ENCODE assay signal across 1 cellular context in genomic region chr11:69567951-69568808, GRCh38.
TF ChIP-seq lines count a peak whose summit lies in the region.

No MANE protein-coding gene starts in this region.

TF ChIP-seq in HepG2, 621 proteins besides CTCF, POLR2A, EP300 and RAD21 (continued from another document and continues in another):
- TF ChIP-seq, protein P1, sequence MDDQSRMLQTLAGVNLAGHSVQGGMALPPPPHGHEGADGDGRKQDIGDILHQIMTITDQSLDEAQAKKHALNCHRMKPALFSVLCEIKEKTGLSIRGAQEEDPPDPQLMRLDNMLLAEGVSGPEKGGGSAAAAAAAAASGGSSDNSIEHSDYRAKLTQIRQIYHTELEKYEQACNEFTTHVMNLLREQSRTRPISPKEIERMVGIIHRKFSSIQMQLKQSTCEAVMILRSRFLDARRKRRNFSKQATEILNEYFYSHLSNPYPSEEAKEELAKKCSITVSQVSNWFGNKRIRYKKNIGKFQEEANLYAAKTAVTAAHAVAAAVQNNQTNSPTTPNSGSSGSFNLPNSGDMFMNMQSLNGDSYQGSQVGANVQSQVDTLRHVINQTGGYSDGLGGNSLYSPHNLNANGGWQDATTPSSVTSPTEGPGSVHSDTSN (CRISPR knock-in tag; IDR thresholded peaks at IDR 0.05; ENCODE audit: borderline replicate concordance) = no peak
- TF ChIP-seq ETV5 (CRISPR knock-in tag; IDR thresholded peaks at IDR 0.05; ENCODE audit: borderline replicate concordance) (peak; percentile 95; the same call in 1 of the 2 replicates), SP4 (CRISPR knock-in tag; IDR thresholded peaks at IDR 0.05) (no peak), KLF15 (CRISPR knock-in tag; IDR thresholded peaks at IDR 0.05; ENCODE audit: borderline replicate concordance) (no peak), ZBTB26 (CRISPR knock-in tag; IDR thresholded peaks at IDR 0.05; ENCODE audit: borderline replicate concordance) (no peak), THAP11 (CRISPR knock-in tag; IDR thresholded peaks at IDR 0.05) (no peak), DBP (CRISPR knock-in tag; IDR thresholded peaks at IDR 0.05; ENCODE audit: not compliant biosample characterization) (no peak), LCORL (IDR thresholded peaks at IDR 0.05) (no peak), LCORL (CRISPR knock-in tag; IDR thresholded peaks at IDR 0.05) (peak; percentile 50; the same call in 1 of the 2 replicates), ZC3H4 (CRISPR knock-in tag; IDR thresholded peaks at IDR 0.05; ENCODE audit: borderline replicate concordance) (no peak), BRCA1 (CRISPR knock-in tag; IDR thresholded peaks at IDR 0.05) (no peak), ELF4 (CRISPR knock-in tag; IDR thresholded peaks at IDR 0.05; ENCODE audit: borderline replicate concordance) (no peak), ZNF687 (CRISPR knock-in tag; IDR thresholded peaks at IDR 0.05) (peak; percentile 85), HNRNPUL1 (IDR thresholded peaks at IDR 0.05; ENCODE audit: low read depth, low read length) (no peak), ZNF557 (CRISPR knock-in tag; IDR thresholded peaks at IDR 0.05) (no peak), TCF7 (IDR thresholded peaks at IDR 0.05; ENCODE audit: low read depth) (peak; percentile 94), NONO (IDR thresholded peaks at IDR 0.05) (no peak), NONO (CRISPR knock-in tag; conservative IDR thresholded peaks at IDR 0.05) (peak; percentile 72; the same call in 1 of the 2 replicates), ZNF678 (CRISPR knock-in tag; IDR thresholded peaks at IDR 0.05) (no peak), SRF (IDR thresholded peaks at IDR 0.05; ENCODE audit: low read depth, low read length) (no peak), ZNF788 (CRISPR knock-in tag; IDR thresholded peaks at IDR 0.05; ENCODE audit: borderline replicate concordance) (peak; percentile 73), ZKSCAN1 (IDR thresholded peaks at IDR 0.05; ENCODE audit: low read length) (no peak), RFXANK (CRISPR knock-in tag; IDR thresholded peaks at IDR 0.05) (no peak), GABPB1 (CRISPR knock-in tag; IDR thresholded peaks at IDR 0.05) (peak; percentile 51; the same call in 1 of the 2 replicates), SIN3B (IDR thresholded peaks at IDR 0.05; ENCODE audit: low read length) (no peak), ZSCAN29 (CRISPR knock-in tag; conservative IDR thresholded peaks at IDR 0.05) (no peak), PAF1 (CRISPR knock-in tag; IDR thresholded peaks at IDR 0.05) (no peak), ZBTB7B (CRISPR knock-in tag; IDR thresholded peaks at IDR 0.05) (peak; percentile 92), MAFK (conservative IDR thresholded peaks at IDR 0.05 in 1 of 2, IDR thresholded peaks at IDR 0.05 in 1 of 2; ENCODE audit: low read length in 2 of 2) (no peak), SIN3A (IDR thresholded peaks at IDR 0.05; ENCODE audit: borderline replicate concordance, low read depth, low read length) (no peak), ZNF337 (CRISPR knock-in tag; IDR thresholded peaks at IDR 0.05; ENCODE audit: borderline replicate concordance, low read depth) (no peak), TCF12 (IDR thresholded peaks at IDR 0.05) (no peak), TCF12 (CRISPR knock-in tag; IDR thresholded peaks at IDR 0.05) (no peak), ATRX (CRISPR knock-in tag; IDR thresholded peaks at IDR 0.05; ENCODE audit: borderline replicate concordance) (no peak), ZNF121 (CRISPR knock-in tag; IDR thresholded peaks at IDR 0.05) (no peak), HIC2 (CRISPR knock-in tag; IDR thresholded peaks at IDR 0.05; ENCODE audit: low read depth) (peak; percentile 99), SPEN (CRISPR knock-in tag; IDR thresholded peaks at IDR 0.05; ENCODE audit: low read depth) (no peak)
- TF ChIP-seq, protein P2, sequence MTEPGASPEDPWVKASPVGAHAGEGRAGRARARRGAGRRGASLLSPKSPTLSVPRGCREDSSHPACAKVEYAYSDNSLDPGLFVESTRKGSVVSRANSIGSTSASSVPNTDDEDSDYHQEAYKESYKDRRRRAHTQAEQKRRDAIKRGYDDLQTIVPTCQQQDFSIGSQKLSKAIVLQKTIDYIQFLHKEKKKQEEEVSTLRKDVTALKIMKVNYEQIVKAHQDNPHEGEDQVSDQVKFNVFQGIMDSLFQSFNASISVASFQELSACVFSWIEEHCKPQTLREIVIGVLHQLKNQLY (CRISPR knock-in tag; IDR thresholded peaks at IDR 0.05) = 0 out of 2 replicates have a peak, but pooled peaks have one; percentile 27
- TF ChIP-seq, protein P3, sequence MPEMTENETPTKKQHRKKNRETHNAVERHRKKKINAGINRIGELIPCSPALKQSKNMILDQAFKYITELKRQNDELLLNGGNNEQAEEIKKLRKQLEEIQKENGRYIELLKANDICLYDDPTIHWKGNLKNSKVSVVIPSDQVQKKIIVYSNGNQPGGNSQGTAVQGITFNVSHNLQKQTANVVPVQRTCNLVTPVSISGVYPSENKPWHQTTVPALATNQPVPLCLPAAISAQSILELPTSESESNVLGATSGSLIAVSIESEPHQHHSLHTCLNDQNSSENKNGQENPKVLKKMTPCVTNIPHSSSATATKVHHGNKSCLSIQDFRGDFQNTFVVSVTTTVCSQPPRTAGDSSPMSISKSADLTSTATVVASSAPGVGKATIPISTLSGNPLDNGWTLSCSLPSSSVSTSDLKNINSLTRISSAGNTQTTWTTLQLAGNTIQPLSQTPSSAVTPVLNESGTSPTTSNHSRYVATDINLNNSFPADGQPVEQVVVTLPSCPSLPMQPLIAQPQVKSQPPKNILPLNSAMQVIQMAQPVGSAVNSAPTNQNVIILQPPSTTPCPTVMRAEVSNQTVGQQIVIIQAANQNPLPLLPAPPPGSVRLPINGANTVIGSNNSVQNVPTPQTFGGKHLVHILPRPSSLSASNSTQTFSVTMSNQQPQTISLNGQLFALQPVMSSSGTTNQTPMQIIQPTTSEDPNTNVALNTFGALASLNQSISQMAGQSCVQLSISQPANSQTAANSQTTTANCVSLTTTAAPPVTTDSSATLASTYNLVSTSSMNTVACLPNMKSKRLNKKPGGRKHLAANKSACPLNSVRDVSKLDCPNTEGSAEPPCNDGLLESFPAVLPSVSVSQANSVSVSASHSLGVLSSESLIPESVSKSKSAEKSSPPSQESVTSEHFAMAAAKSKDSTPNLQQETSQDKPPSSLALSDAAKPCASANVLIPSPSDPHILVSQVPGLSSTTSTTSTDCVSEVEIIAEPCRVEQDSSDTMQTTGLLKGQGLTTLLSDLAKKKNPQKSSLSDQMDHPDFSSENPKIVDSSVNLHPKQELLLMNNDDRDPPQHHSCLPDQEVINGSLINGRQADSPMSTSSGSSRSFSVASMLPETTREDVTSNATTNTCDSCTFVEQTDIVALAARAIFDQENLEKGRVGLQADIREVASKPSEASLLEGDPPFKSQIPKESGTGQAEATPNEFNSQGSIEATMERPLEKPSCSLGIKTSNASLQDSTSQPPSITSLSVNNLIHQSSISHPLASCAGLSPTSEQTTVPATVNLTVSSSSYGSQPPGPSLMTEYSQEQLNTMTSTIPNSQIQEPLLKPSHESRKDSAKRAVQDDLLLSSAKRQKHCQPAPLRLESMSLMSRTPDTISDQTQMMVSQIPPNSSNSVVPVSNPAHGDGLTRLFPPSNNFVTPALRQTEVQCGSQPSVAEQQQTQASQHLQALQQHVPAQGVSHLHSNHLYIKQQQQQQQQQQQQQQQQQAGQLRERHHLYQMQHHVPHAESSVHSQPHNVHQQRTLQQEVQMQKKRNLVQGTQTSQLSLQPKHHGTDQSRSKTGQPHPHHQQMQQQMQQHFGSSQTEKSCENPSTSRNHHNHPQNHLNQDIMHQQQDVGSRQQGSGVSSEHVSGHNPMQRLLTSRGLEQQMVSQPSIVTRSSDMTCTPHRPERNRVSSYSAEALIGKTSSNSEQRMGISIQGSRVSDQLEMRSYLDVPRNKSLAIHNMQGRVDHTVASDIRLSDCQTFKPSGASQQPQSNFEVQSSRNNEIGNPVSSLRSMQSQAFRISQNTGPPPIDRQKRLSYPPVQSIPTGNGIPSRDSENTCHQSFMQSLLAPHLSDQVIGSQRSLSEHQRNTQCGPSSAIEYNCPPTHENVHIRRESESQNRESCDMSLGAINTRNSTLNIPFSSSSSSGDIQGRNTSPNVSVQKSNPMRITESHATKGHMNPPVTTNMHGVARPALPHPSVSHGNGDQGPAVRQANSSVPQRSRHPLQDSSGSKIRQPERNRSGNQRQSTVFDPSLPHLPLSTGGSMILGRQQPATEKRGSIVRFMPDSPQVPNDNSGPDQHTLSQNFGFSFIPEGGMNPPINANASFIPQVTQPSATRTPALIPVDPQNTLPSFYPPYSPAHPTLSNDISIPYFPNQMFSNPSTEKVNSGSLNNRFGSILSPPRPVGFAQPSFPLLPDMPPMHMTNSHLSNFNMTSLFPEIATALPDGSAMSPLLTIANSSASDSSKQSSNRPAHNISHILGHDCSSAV (CRISPR knock-in tag; IDR thresholded peaks at IDR 0.05; ENCODE audit: borderline replicate concordance) = no peak
- TF ChIP-seq, protein P4, sequence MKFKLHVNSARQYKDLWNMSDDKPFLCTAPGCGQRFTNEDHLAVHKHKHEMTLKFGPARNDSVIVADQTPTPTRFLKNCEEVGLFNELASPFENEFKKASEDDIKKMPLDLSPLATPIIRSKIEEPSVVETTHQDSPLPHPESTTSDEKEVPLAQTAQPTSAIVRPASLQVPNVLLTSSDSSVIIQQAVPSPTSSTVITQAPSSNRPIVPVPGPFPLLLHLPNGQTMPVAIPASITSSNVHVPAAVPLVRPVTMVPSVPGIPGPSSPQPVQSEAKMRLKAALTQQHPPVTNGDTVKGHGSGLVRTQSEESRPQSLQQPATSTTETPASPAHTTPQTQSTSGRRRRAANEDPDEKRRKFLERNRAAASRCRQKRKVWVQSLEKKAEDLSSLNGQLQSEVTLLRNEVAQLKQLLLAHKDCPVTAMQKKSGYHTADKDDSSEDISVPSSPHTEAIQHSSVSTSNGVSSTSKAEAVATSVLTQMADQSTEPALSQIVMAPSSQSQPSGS (CRISPR knock-in tag; IDR thresholded peaks at IDR 0.05) = no peak
- TF ChIP-seq, protein P5, sequence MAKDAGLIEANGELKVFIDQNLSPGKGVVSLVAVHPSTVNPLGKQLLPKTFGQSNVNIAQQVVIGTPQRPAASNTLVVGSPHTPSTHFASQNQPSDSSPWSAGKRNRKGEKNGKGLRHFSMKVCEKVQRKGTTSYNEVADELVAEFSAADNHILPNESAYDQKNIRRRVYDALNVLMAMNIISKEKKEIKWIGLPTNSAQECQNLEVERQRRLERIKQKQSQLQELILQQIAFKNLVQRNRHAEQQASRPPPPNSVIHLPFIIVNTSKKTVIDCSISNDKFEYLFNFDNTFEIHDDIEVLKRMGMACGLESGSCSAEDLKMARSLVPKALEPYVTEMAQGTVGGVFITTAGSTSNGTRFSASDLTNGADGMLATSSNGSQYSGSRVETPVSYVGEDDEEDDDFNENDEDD (CRISPR knock-in tag; IDR thresholded peaks at IDR 0.05; ENCODE audit: borderline replicate concordance) = no peak
